In the genomic region with DNA sequence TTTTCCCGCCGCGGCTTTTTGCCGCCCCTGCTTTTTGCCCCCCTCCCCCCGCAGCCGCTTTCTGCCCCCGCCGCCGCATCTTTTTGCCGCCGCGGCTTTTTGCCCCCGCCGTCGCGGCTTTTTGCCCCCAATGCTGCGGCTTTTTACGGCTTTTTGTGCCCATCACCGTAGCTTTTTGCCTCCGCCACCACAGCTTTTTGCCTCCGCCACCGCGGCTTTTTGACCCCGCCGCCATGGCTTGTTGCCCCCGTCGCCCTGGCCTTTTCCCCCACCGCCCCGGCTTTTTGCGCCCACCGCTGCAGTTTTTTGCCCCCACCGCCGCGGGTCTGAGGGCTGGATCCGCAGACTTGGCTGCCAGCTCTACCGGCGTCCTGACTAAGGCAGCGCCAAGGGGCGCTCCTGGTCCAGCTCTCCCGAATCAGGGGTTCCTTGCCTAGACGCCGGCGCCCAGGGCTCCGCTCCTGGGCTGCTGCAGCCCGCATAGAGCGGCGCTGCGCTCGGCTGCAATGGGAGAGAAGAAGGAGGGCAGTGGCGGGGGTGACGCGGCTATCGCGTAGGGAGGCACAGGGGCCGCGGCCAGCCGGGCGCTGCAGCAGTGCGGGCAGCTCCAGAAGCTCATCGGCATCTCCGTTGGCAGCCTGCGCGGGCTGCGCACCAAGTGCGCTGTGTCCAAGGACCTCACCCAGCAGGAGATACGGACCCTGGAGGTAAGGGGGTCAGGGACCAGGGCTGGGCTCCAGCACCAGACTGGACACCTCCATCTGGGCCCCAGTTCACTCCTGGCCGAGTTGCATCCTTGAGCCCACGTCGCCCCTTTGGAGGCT, we compare ENCODE assay signal across 8 cellular contexts.
DNase-seq lines count a peak whose midpoint lies in the region; ATAC-seq and TF ChIP-seq lines count a peak whose summit lies in the region.
"Not testable (repeated sequence)": the region's sequence is repeated elsewhere in the genome, so short reads cannot be mapped to it uniquely, and the experiment has no call there.

No MANE protein-coding gene starts in this region.

- H3K27ac ChIP-seq in KMS-11: not testable (repeated sequence)
- peak overlapping the region in 1 of 4 donors; percentile 11 for H3K27ac ChIP-seq in upper lobe of left lung

- peaks cover 11 to 29% (median 27%) of the 10 kb centered on the region in 7 donors for H3K9me3 Mint-ChIP-seq in CD14-positive monocyte

- H3K4me1 ChIP-seq in KMS-11 (ENCODE audit: low read depth, poor library complexity, severe bottlenecking): not testable (repeated sequence)
- H3K4me1 ChIP-seq in upper lobe of left lung: peaks cover 11 to 15% (median 13%) of the 10 kb centered on the region in 4 donors

- not testable (repeated sequence) for H3K9ac ChIP-seq in KMS-11

- H3K36me3 Mint-ChIP-seq in CD14-positive monocyte: not testable (repeated sequence)

- not testable (repeated sequence) for TF ChIP-seq EP300 in upper lobe of left lung (IDR thresholded peaks at IDR 0.05)

- peak overlapping the region in 1 of 2 donors; percentile 71 for H3K4me3 Mint-ChIP-seq in CD14-positive monocyte

- H3K4me3 ChIP-seq in KMS-11 (IDR thresholded peaks at IDR 0.05; ENCODE audit: insufficient read depth, low read depth, low read length) (peak overlapping the region; percentile 46), lower leg skin (ENCODE audit: low read depth, poor library complexity, severe bottlenecking) (peak overlapping the region; percentile 0), upper lobe of left lung (peak overlapping the region; percentile 3 to 41 (median 24))

- DNase-seq in CD14-positive monocyte (ENCODE audit: low spot score) (peak; percentile 39), ecto neural progenitor cell (ENCODE audit: low spot score) (peak; percentile 37), left cardiac atrium (peak; percentile 21), lower leg skin (ENCODE audit: low spot score in 2 of 2) (peak in 1 of 2 donors; percentile 87), sciatic nerve (ENCODE audit: low spot score) (peak; percentile 61), upper lobe of left lung (peak in 1 of 2 donors; percentile 84)
- DNase-seq in activated T-cell treated with anti-CD3 and anti-CD28 coated beads, Interleukin-2, amount 50 U/mL, for 1 hour: peak; percentile 17

- H2AFZ ChIP-seq in KMS-11 (ENCODE audit: low read depth): peak overlapping the region; percentile 98; the same call in 1 of the 2 replicates

- not testable (repeated sequence) for H3K36me3 ChIP-seq in KMS-11 (ENCODE audit: insufficient read depth); upper lobe of left lung

- TF ChIP-seq POLR2A in lower leg skin (IDR thresholded peaks at IDR 0.05); upper lobe of left lung (IDR thresholded peaks at IDR 0.05): not testable (repeated sequence)

- H4K20me1 ChIP-seq in KMS-11 (ENCODE audit: insufficient read depth): not testable (repeated sequence)

- H3K4me1 Mint-ChIP-seq in CD14-positive monocyte: not testable (repeated sequence)

- ATAC-seq in left cardiac atrium (peak; percentile 34 to 44), sciatic nerve (peak; percentile 58), upper lobe of left lung (ENCODE audit: low FRiP score in 2 of 2) (peak; percentile 80 to 81)

- 6 to 7% methylated on average over 38 to 54 of the region's 69 CpGs for WGBS in lower leg skin, 2 donors
- WGBS in upper lobe of left lung, 2 donors: 11 to 13% methylated on average over 47 to 50 of the region's 69 CpGs

- H3K27me3 ChIP-seq in KMS-11 (ENCODE audit: insufficient read depth, low read depth): peaks cover 19% of the 10 kb centered on the region
- peaks cover 6 to 21% (median 15%) of the 10 kb centered on the region in 4 donors for H3K27me3 ChIP-seq in upper lobe of left lung

- not testable (repeated sequence) for H3K9me3 ChIP-seq in upper lobe of left lung

- H3K27me3 Mint-ChIP-seq in CD14-positive monocyte (ENCODE audit: low read depth in 3 of 3): peaks cover 26 to 39% (median 36%) of the 10 kb centered on the region in 3 donors

- peak overlapping the region; percentile 92; the same call in 1 of the 2 replicates for H3K4me2 ChIP-seq in KMS-11

- intact Hi-C loops in CD14-positive monocyte (cut with micrococcal nuclease); left cardiac atrium (cut with DNase I); lower leg skin (cut with DNase I; ENCODE audit: low total_unique reads); sciatic nerve (cut with DNase I): not testable (repeated sequence)

- not testable (repeated sequence) for H3K27ac Mint-ChIP-seq in CD14-positive monocyte

- not testable (repeated sequence) for H3K79me2 ChIP-seq in KMS-11 (ENCODE audit: insufficient read depth, low read depth)

- TF ChIP-seq CTCF in CD14-positive monocyte (IDR thresholded peaks at IDR 0.05); KMS-11 (conservative IDR thresholded peaks at IDR 0.05; ENCODE audit: low read depth, low read length); lower leg skin (IDR thresholded peaks at IDR 0.05); upper lobe of left lung (IDR thresholded peaks at IDR 0.05): not testable (repeated sequence)
